ENCODE assay signal across 24 cellular contexts in genomic region chr12:132514216-132514820, GRCh38. TPM values are rescaled to one million over a fixed set of nuclear protein-coding genes. Genes with fewer than 3 reads are reported as not detected.
DNase-seq lines count a peak whose midpoint lies in the region; ATAC-seq, FAIRE-seq and TF ChIP-seq lines count a peak whose summit lies in the region.
"Had no signal": no experiment of that assay in that cellular context is flagged by ENCODE, and none has a peak within 500 bp of the region (broad histone marks: within the 10 kb centered on the region; RNA-seq: fewer than 3 reads in every experiment).

No MANE protein-coding gene starts in this region.

- H3K4me1 ChIP-seq in right lobe of liver, result peaks cover 0 to 37% (median 18%) of the 10 kb centered on the region in 4 donors
- peaks cover 23% of the 10 kb centered on the region for H3K4me1 ChIP-seq in HepG2 (ENCODE audit: insufficient read depth, low read length)
- H3K4me1 ChIP-seq in naive thymus-derived CD4-positive, alpha-beta T cell (ENCODE audit: control insufficient read depth in 2 of 2, insufficient read depth in 2 of 2, low read length in 2 of 2), result no peaks in the 10 kb centered on the region

- no peak overlapping the region for H3K4me2 ChIP-seq in HepG2 (ENCODE audit: low read depth, low read length)
- H3K4me2 ChIP-seq: PC-9 had no signal

- no peak overlapping the region for H2AFZ ChIP-seq in HepG2 (ENCODE audit: low read length)
- H2AFZ ChIP-seq: PC-9 had no signal

- no peak for TF ChIP-seq CTCF in right lobe of liver (IDR thresholded peaks at IDR 0.05)
- no peak for TF ChIP-seq CTCF in HepG2 (CRISPR knock-in tag; IDR thresholded peaks at IDR 0.05)

- no peak for TF ChIP-seq POLR2A in right lobe of liver (IDR thresholded peaks at IDR 0.05)
- no peak for TF ChIP-seq POLR2A in HepG2 (IDR thresholded peaks at IDR 0.05; ENCODE audit: insufficient read depth in 1 of 2, low read depth in 2 of 2, low read length in 2 of 2)

- TF ChIP-seq RAD21 in HepG2 (CRISPR knock-in tag; IDR thresholded peaks at IDR 0.05), result no peak

- no peaks in the 10 kb centered on the region for H3K27me3 Mint-ChIP-seq in naive thymus-derived CD4-positive, alpha-beta T cell

- CTCF ChIA-PET in HepG2 (lab: Yijun Ruan, JAX; ENCODE audit: low intra/inter-chr PET ratio, low total read pairs), result no interaction called here
- CTCF ChIA-PET in naive thymus-derived CD4-positive, alpha-beta T cell (lab: Charles Lee), result interaction anchor here (1.1 kb wide), 1 partner anchor 78 kb away, joined by 3 read pairs; no protein-coding TSS in a partner anchor

- DNase-seq in right lobe of liver (peak in 2 of 3 donors; percentile 79 to 80), HepG2 (ENCODE audit: low spot score) (no peak), SK-N-MC (ENCODE audit: low read depth, low spot score) (no peak), KBM-7 (no peak), NCI-H2196 (lab: John Stamatoyannopoulos, UW; ENCODE audit: unreplicated experiment) (no peak)
- no peak for DNase-seq in naive thymus-derived CD4-positive, alpha-beta T cell
- DNase-seq: CD8-positive, alpha-beta memory T cell; DMS 273 treated with DMSO at 0.1 percent for 48 hours; DMS79; EL; GDM1; MV-4-11; NCI-H1105; NCI-H1436 treated with DMSO at 0.1 percent for 48 hours; NCI-H1930; NCI-H2107; NCI-H2227 treated with DMSO at 0.1 percent for 48 hours; NCI-H526 treated with DMSO at 0.1 percent for 48 hours; PC-9; SHP77 treated with DMSO at 0.1 percent for 48 hours had no signal

- peaks cover 0 to 13% (median 2%) of the 10 kb centered on the region in 11 donors for H3K9me3 Mint-ChIP-seq in naive thymus-derived CD4-positive, alpha-beta T cell

- 60% methylated on average over 7 of the region's 17 CpGs for WGBS in right lobe of liver (ENCODE audit: insufficient coverage, low coverage, low lambda C conversion rate, missing lambda C conversion rate)
- 89% methylated on average over 7 of the region's 17 CpGs for WGBS in HepG2 (ENCODE audit: low lambda C conversion rate)

- H3K27me3 ChIP-seq in right lobe of liver (no peaks in the 10 kb centered on the region), HepG2 (ENCODE audit: control insufficient read depth in 1 of 2, insufficient read depth in 2 of 2, low read length in 2 of 2) (no peaks in the 10 kb centered on the region)
- H3K27me3 ChIP-seq in naive thymus-derived CD4-positive, alpha-beta T cell (ENCODE audit: control insufficient read depth in 2 of 2, insufficient read depth in 2 of 2, low read length in 2 of 2), result no peaks in the 10 kb centered on the region

- H3K36me3 ChIP-seq in right lobe of liver (no peaks in the 10 kb centered on the region), HepG2 (replicated peaks in 1 of 2; ENCODE audit: control insufficient read depth in 1 of 2, insufficient read depth in 2 of 2, low read length in 2 of 2) (peaks cover 3 to 10% of the 10 kb centered on the region in 2 experiments; a peak in 4 of 5 replicates), SK-N-MC (ENCODE audit: insufficient read depth, low read length) (peaks cover under 1% of the 10 kb centered on the region; the same call in 1 of the 2 replicates)
- H3K36me3 ChIP-seq in naive thymus-derived CD4-positive, alpha-beta T cell (ENCODE audit: control insufficient read depth in 2 of 3, insufficient read depth in 3 of 3, low read length in 3 of 3), result peaks cover 0 to 75% (median 4%) of the 10 kb centered on the region in 3 experiments

- no peaks in the 10 kb centered on the region for H3K9me3 ChIP-seq in right lobe of liver
- H3K9me3 ChIP-seq in HepG2 (ENCODE audit: low read length), result peaks cover 8% of the 10 kb centered on the region
- no peaks in the 10 kb centered on the region for H3K9me3 ChIP-seq in SK-N-MC (ENCODE audit: low read depth, low read length)
- peaks cover 0 to 3% (median 0%) of the 10 kb centered on the region in 3 experiments for H3K9me3 ChIP-seq in naive thymus-derived CD4-positive, alpha-beta T cell (ENCODE audit: control insufficient read depth in 2 of 3, low read length in 3 of 3)

- TF ChIP-seq EP300 in HepG2 (IDR thresholded peaks at IDR 0.05; ENCODE audit: low read depth in 2 of 2, low read length in 2 of 2) (no peak), HepG2 (CRISPR knock-in tag; IDR thresholded peaks at IDR 0.05; ENCODE audit: borderline replicate concordance) (no peak)

- peaks cover 0 to 21% (median 8%) of the 10 kb centered on the region in 7 donors for H3K4me1 Mint-ChIP-seq in naive thymus-derived CD4-positive, alpha-beta T cell

- POLR2A ChIA-PET in HepG2 (lab: Yijun Ruan, JAX), result no interaction called here
- POLR2A ChIA-PET in naive thymus-derived CD4-positive, alpha-beta T cell (lab: Charles Lee), result interaction anchor here (1.0 kb wide), 1 partner anchor 54 kb away, joined by 4 read pairs; no protein-coding TSS in a partner anchor

- BruUV-seq in HepG2 (replicated peaks; lab: Mats Ljungman, UMichigan), result no TSS peak

- peaks cover 18 to 37% (median 30%) of the 10 kb centered on the region in 5 donors for H3K36me3 Mint-ChIP-seq in naive thymus-derived CD4-positive, alpha-beta T cell

- no peak for FAIRE-seq in HepG2 (lab: Jason Lieb, UNC)
- FAIRE-seq: GM12878, GM19239 had no signal

- no peaks in the 10 kb centered on the region for H3K79me2 ChIP-seq in HepG2 (ENCODE audit: insufficient read depth, low read length)

- H3K9ac ChIP-seq in HepG2 (ENCODE audit: insufficient read depth, low read depth, low read length), result no peak overlapping the region
- H3K9ac ChIP-seq in SK-N-MC (ENCODE audit: insufficient read length), result no peak overlapping the region

- H3K27ac ChIP-seq in right lobe of liver, result no peak overlapping the region
- H3K27ac ChIP-seq in HepG2 (ENCODE audit: extremely low read length, insufficient read depth, low read length), result no peak overlapping the region
- H3K27ac ChIP-seq in SK-N-MC, result peak overlapping the region; percentile 45; the same call in 1 of the 2 replicates
- H3K27ac ChIP-seq in naive thymus-derived CD4-positive, alpha-beta T cell (ENCODE audit: low read depth, low read length), result no peak overlapping the region
- H3K27ac ChIP-seq: PC-9 had no signal

- peak; percentile 31 to 76 (median 62) for ATAC-seq in right lobe of liver
- ATAC-seq in HepG2, result no peak
- ATAC-seq in naive thymus-derived CD4-positive, alpha-beta T cell, result peak; percentile 7
- no peak for ATAC-seq in GM19452 (IDR thresholded peaks at IDR 0.05; ENCODE audit: unreplicated experiment)
- ATAC-seq: GM12878 had no signal

- no peak overlapping the region for H3K27ac Mint-ChIP-seq in naive thymus-derived CD4-positive, alpha-beta T cell

- H3K4me3 ChIP-seq in right lobe of liver, result no peak overlapping the region
- no peak overlapping the region for H3K4me3 ChIP-seq in HepG2 (replicated peaks in 1 of 3; ENCODE audit: insufficient read depth in 1 of 3, low read depth in 2 of 3, low read length in 3 of 3)
- H3K4me3 ChIP-seq in SK-N-MC, result no peak overlapping the region
- no peak overlapping the region for H3K4me3 ChIP-seq in naive thymus-derived CD4-positive, alpha-beta T cell (ENCODE audit: low read length)
- H3K4me3 ChIP-seq: GM12878, PC-9 had no signal

- H3K4me3 Mint-ChIP-seq in naive thymus-derived CD4-positive, alpha-beta T cell, result no peak overlapping the region
- H3K4me3 Mint-ChIP-seq: CD14-positive monocyte; CD8-positive, alpha-beta memory T cell had no signal

- intact Hi-C loops in right lobe of liver (cut with DNase I), result no loop called here
- intact Hi-C loops in HepG2 (cut with micrococcal nuclease; ENCODE audit: unreplicated experiment), result no loop called here
- intact Hi-C loops in naive thymus-derived CD4-positive, alpha-beta T cell (cut with micrococcal nuclease), result no loop called here

- H4K20me1 ChIP-seq in HepG2 (ENCODE audit: insufficient read depth, low read length), result no peaks in the 10 kb centered on the region; the same call in 1 of the 2 replicates

- in situ Hi-C loops in HepG2 (cut with HindIII; ENCODE audit: extremely low pct_ligation_motif_present, low pct_unique_long_range_greater_than_20kb), result no loop called here
- in situ Hi-C loops in KBM-7 (cut with MboI; ENCODE audit: low pct_unique_long_range_greater_than_20kb, low sequenced_read_pairs), result no loop called here

TF ChIP-seq in HepG2, 621 proteins besides CTCF, POLR2A, EP300 and RAD21 (continues in another document):
- TF ChIP-seq RBM22 (optimal IDR thresholded peaks at IDR 0.05; ENCODE audit: low read length) (no peak), ZFP1 (CRISPR knock-in tag; IDR thresholded peaks at IDR 0.05) (no peak), ZNF101 (CRISPR knock-in tag; IDR thresholded peaks at IDR 0.05; ENCODE audit: borderline replicate concordance, low read depth) (no peak), ZNF839 (CRISPR knock-in tag; IDR thresholded peaks at IDR 0.05; ENCODE audit: borderline replicate concordance) (no peak), FOXM1 (CRISPR knock-in tag; IDR thresholded peaks at IDR 0.05) (no peak), ATF1 (CRISPR knock-in tag; IDR thresholded peaks at IDR 0.05) (no peak)

RNA-seq across cellular contexts. Expression of gene FBRSL1, which starts 24.4 kb away (rescaled TPM):
- 10 to 100 TPM; 16.2 to 27.6 (median 23.3) TPM for total RNA-seq in right lobe of liver
- total RNA-seq in HepG2 (2016; rRNA removed; fragmentation: Illumina TruSeq; extraction: Trizol), result 3.7 and 7.9 TPM in 2 replicates
- total RNA-seq in HepG2 (2016; cell fraction: cytosol; rRNA removed; fragmentation: Illumina TruSeq; extraction: Trizol; ENCODE audit: low read depth), result 2.7 and 3.6 TPM in 2 replicates
- total RNA-seq in HepG2 (2016; cell fraction: insoluble cytoplasmic fraction; rRNA removed; fragmentation: Illumina TruSeq; extraction: Trizol), result 5.4 and 6.9 TPM in 2 replicates
- total RNA-seq in HepG2 (2016; cell fraction: membrane; rRNA removed; fragmentation: Illumina TruSeq; extraction: Trizol), result 7.0 and 9.3 TPM in 2 replicates
- total RNA-seq in HepG2 (2016; cell fraction: nucleus; rRNA removed; fragmentation: Illumina TruSeq; extraction: Trizol), result 10.9 and 11.0 TPM in 2 replicates
- 3.6 and 4.9 TPM in 2 replicates for polyA plus RNA-seq in HepG2 (2011; rRNA removed)
- polyA plus RNA-seq in HepG2 (2011; cell fraction: cytosol; rRNA removed), result 3.0 and 6.0 TPM in 2 replicates
- 50.9 and 76.3 TPM in 2 replicates for polyA plus RNA-seq in HepG2 (2011; cell fraction: nucleus; rRNA removed)
- 25.5 and 31.0 TPM in 2 replicates for polyA plus RNA-seq in HepG2 (2012)
- 5.9 and 6.4 TPM in 2 replicates for polyA plus RNA-seq in HepG2 (2016; cell fraction: cytosol; fragmentation: Illumina TruSeq; extraction: Trizol; ENCODE audit: low read depth)
- 20.0 and 28.2 TPM in 2 replicates for polyA plus RNA-seq in HepG2 (2016; cell fraction: insoluble cytoplasmic fraction; fragmentation: Illumina TruSeq; extraction: Trizol; ENCODE audit: low read depth)
- polyA plus RNA-seq in HepG2 (2016; cell fraction: membrane; fragmentation: Illumina TruSeq; extraction: Trizol; ENCODE audit: low read depth), result 20.5 and 23.8 TPM in 2 replicates
- 64.1 and 69.3 TPM in 2 replicates for polyA plus RNA-seq in HepG2 (2016; cell fraction: nucleus; fragmentation: Illumina TruSeq; extraction: Trizol; ENCODE audit: insufficient read depth, low read depth)
- polyA minus RNA-seq in HepG2 (2011; rRNA and poly(A)+ RNA removed; ENCODE audit: low replicate concordance), result 3.8 and 7.6 TPM in 2 replicates
- polyA minus RNA-seq in HepG2 (2011; cell fraction: cytosol; rRNA and poly(A)+ RNA removed), result 17.3 and 28.7 TPM in 2 replicates
- polyA minus RNA-seq in HepG2 (2011; cell fraction: nucleus; rRNA and poly(A)+ RNA removed), result 8.5 and 11.2 TPM in 2 replicates
- 100 to 1,000 TPM in 2 of 5 experiments, 10 to 100 TPM in 3; 56.3 to 105 (median 93.0) TPM for total RNA-seq in naive thymus-derived CD4-positive, alpha-beta T cell
- under 1 TPM; 0.77 to 0.92 TPM for polyA plus RNA-seq in naive thymus-derived CD4-positive, alpha-beta T cell

Comparison
In these comparisons a context has a peak if more than half of its experiments do, and no peak if none do; other contexts are left out.
1. ATAC-seq: peak in right lobe of liver (4 of 4) and naive thymus-derived CD4-positive, alpha-beta T cell (single experiment); none in HepG2 (single experiment) and GM19452 (single experiment).
2. DNase-seq: peak in right lobe of liver (2 of 3); none in HepG2 (single experiment), SK-N-MC (single experiment), naive thymus-derived CD4-positive, alpha-beta T cell (0 of 9), KBM-7 (single experiment) and NCI-H2196 (single experiment).